10 cellular contexts compared by ENCODE assay signal in genomic region chr9:109468927-109469326, GRCh38. TPM values are rescaled to one million over a fixed set of nuclear protein-coding genes. Genes with fewer than 3 reads are reported as not detected.
DNase-seq lines count a peak whose midpoint lies in the region; ATAC-seq, FAIRE-seq and TF ChIP-seq lines count a peak whose summit lies in the region.
"Had no signal": no experiment of that assay in that cellular context is flagged by ENCODE, and none has a peak within 500 bp of the region (broad histone marks: within the 10 kb centered on the region; RNA-seq: fewer than 3 reads in every experiment).

No MANE protein-coding gene starts in this region.

- no peaks in the 10 kb centered on the region for H3K9me1 ChIP-seq in keratinocyte (ENCODE audit: control insufficient read depth, extremely low read depth, insufficient read depth, low read length)

- no peaks in the 10 kb centered on the region for H3K27me3 ChIP-seq in right atrium auricular region
- H3K27me3 ChIP-seq in keratinocyte (ENCODE audit: control insufficient read depth, extremely low read depth, insufficient read depth, low read length), result no peaks in the 10 kb centered on the region
- peaks cover 6% of the 10 kb centered on the region for H3K27me3 ChIP-seq in upper lobe of right lung
- H3K27me3 ChIP-seq: stomach had no signal

- no peaks in the 10 kb centered on the region for H4K20me1 ChIP-seq in keratinocyte (ENCODE audit: control insufficient read depth, extremely low read depth, insufficient read depth, low read length)

- H3K4me3 ChIP-seq in right atrium auricular region, result no peak overlapping the region
- H3K4me3 ChIP-seq in keratinocyte (ENCODE audit: control insufficient read depth in 2 of 3, extremely low read depth in 1 of 3, insufficient read depth in 2 of 3, low read depth in 1 of 3, low read length in 3 of 3), result no peak overlapping the region
- H3K4me3 ChIP-seq in upper lobe of right lung, result no peak overlapping the region
- H3K4me3 ChIP-seq: stomach had no signal

- DNase-seq in left cardiac atrium, result no peak
- no peak for DNase-seq in right atrium auricular region (ENCODE audit: low spot score)
- DNase-seq in SIG-M5 treated with dmso at 0.1 percent for 504 hours (lab: John Stamatoyannopoulos, UW; ENCODE audit: unreplicated experiment), result peak; percentile 81
- DNase-seq in keratinocyte (ENCODE audit: low read depth, low spot score), result no peak
- DNase-seq in upper lobe of right lung, result no peak
- no peak for DNase-seq in CD1c-positive myeloid dendritic cell (ENCODE audit: extremely low spot score)
- DNase-seq in DMS 273 (lab: John Stamatoyannopoulos, UW; ENCODE audit: unreplicated experiment), result no peak
- DNase-seq: NCI-H524 treated with DMSO at 0.1 percent for 48 hours had no signal

- H3K36me3 ChIP-seq in right atrium auricular region (no peaks in the 10 kb centered on the region), keratinocyte (ENCODE audit: control insufficient read depth in 2 of 2, extremely low read depth in 1 of 2, insufficient read depth in 2 of 2, low read length in 2 of 2) (peaks cover 0 to 1% of the 10 kb centered on the region in 2 experiments), upper lobe of right lung (no peaks in the 10 kb centered on the region)
- H3K36me3 ChIP-seq: stomach had no signal

- H3K79me2 ChIP-seq in keratinocyte (ENCODE audit: control insufficient read depth, insufficient read depth, low read length), result peaks cover 47% of the 10 kb centered on the region

- dilution Hi-C loops in keratinocyte (cut with MboI; ENCODE audit: extremely low pct_ligation_motif_present, low sequenced_read_pairs), result no loop called here

- H3K4me1 ChIP-seq in right atrium auricular region, result peaks cover 0 to 17% of the 10 kb centered on the region in 2 donors
- H3K4me1 ChIP-seq in keratinocyte (ENCODE audit: control insufficient read depth, extremely low read depth, insufficient read depth, low read length), result peaks cover 78% of the 10 kb centered on the region
- H3K4me1 ChIP-seq in upper lobe of right lung, result no peaks in the 10 kb centered on the region

- no peak for TF ChIP-seq CTCF in right atrium auricular region (IDR thresholded peaks at IDR 0.05)
- no peak for TF ChIP-seq CTCF in keratinocyte (optimal IDR thresholded peaks at IDR 0.05 in 1 of 3, IDR thresholded peaks at IDR 0.05 in 1 of 3, conservative IDR thresholded peaks at IDR 0.05 in 1 of 3; ENCODE audit: extremely low read depth in 1 of 3, insufficient read depth in 2 of 3, low read length in 3 of 3)
- TF ChIP-seq CTCF in upper lobe of right lung (IDR thresholded peaks at IDR 0.05), result no peak

- ATAC-seq in left cardiac atrium (peak; percentile 16 to 41), upper lobe of right lung (peak; percentile 63), HG03097 (IDR thresholded peaks at IDR 0.05; ENCODE audit: low FRiP score, unreplicated experiment) (no peak)

- no peak overlapping the region for H3K27ac ChIP-seq in right atrium auricular region
- H3K27ac ChIP-seq in keratinocyte (ENCODE audit: control insufficient read depth, insufficient read depth, low read length), result peak overlapping the region; percentile 71
- H3K27ac ChIP-seq in upper lobe of right lung, result no peak overlapping the region
- H3K27ac ChIP-seq: stomach had no signal

- no peak overlapping the region for H2AFZ ChIP-seq in keratinocyte (ENCODE audit: control insufficient read depth, low read length)

- intact Hi-C loops in left cardiac atrium (cut with DNase I), result no loop called here
- intact Hi-C loops in upper lobe of right lung (cut with DNase I), result no loop called here

- FAIRE-seq in keratinocyte (lab: Jason Lieb, UNC), result no peak

- peak overlapping the region; percentile 40 for H3K9ac ChIP-seq in keratinocyte (ENCODE audit: control insufficient read depth, extremely low read depth, insufficient read depth, low read length)

- H3K4me2 ChIP-seq in keratinocyte (ENCODE audit: control insufficient read depth, extremely low read depth, insufficient read depth, low read depth, low read length), result peak overlapping the region; percentile 6

- no peaks in the 10 kb centered on the region for H3K9me3 ChIP-seq in right atrium auricular region
- H3K9me3 ChIP-seq in keratinocyte (ENCODE audit: control insufficient read depth, low read depth, low read length), result no peaks in the 10 kb centered on the region
- no peaks in the 10 kb centered on the region for H3K9me3 ChIP-seq in upper lobe of right lung
- H3K9me3 ChIP-seq: stomach had no signal

RNA-seq across cellular contexts. Expression of gene PTPN3, which starts 29.2 kb away (rescaled TPM):
- total RNA-seq in left cardiac atrium, result 1 to 10 TPM; 6.8 to 8.5 TPM
- 1 to 10 TPM; 6.9 to 7.9 TPM for total RNA-seq in right atrium auricular region
- 15.9 to 20.6 TPM (median 19.9 TPM) in 3 replicates for polyA plus RNA-seq in keratinocyte
- polyA plus RNA-seq in keratinocyte (2011; ENCODE audit: low read depth), result 8.3 TPM
- 15.4 and 21.3 TPM in 2 replicates for polyA plus RNA-seq in keratinocyte (2011; cell fraction: cytosol; rRNA removed)
- polyA plus RNA-seq in keratinocyte (2011; cell fraction: nucleus; rRNA removed), result 34.5 and 35.5 TPM in 2 replicates
- polyA plus RNA-seq in keratinocyte (2012; ENCODE audit: low replicate concordance), result 13.4 and 15.9 TPM in 2 replicates
- 24.3 to 36.2 TPM (median 33.0 TPM) in 3 replicates for polyA minus RNA-seq in keratinocyte
- 17.8 TPM for polyA minus RNA-seq in keratinocyte (2011; cell fraction: cytosol; rRNA and poly(A)+ RNA removed)
- 23.1 and 35.5 TPM in 2 replicates for polyA minus RNA-seq in keratinocyte (2011; cell fraction: nucleus; rRNA and poly(A)+ RNA removed)
- 17.1 TPM for total RNA-seq in upper lobe of right lung
